ENCODE assay signal across 1 cellular context in the genomic region with DNA sequence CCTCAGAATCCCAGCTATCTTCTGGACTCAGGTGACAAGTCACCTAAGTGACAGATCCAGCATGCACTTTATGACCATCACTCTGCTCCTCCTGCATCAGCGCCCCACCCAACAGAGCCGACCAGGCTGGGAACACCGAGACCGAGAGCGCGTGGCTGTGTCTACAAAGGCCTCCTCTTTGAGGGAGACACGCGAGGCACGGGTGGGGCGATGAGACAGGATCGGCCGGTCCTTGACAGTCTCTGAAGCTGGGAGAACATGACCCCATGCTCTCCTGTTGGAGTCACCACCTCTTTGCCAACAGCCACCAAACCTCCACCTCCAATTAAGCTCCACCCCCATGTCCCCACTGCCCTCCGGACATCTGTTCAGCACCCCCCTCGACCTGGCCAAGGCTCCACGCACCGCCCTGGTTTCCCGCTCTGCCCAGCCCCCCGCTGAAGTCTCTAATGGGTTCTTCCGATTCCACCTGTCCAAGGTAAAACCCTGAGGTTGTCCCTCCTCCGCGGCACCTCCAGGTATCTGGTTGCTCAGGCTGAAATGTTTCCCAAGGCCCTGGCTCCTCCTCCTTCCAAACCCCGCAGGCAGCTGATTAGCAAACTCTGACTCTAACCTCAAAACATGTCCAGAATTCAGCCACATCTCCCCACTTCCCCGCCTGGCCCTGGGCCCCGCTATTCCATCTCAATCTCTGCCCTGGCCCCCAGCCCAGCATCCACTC.
TF ChIP-seq lines count a peak whose summit lies in the region.

No MANE protein-coding gene starts in this region.

TF ChIP-seq in HCT116, 20 proteins besides CTCF, POLR2A, EP300 and RAD21 (continued from another document):
- TF ChIP-seq EZH2phosphoT487 (IDR thresholded peaks at IDR 0.05; ENCODE audit: borderline replicate concordance) (no peak), SIN3A (IDR thresholded peaks at IDR 0.05; ENCODE audit: low read depth) (no peak), EGR1 (IDR thresholded peaks at IDR 0.05; ENCODE audit: low read depth) (no peak), EZH2 (IDR thresholded peaks at IDR 0.05) (no peak)
